16 cellular contexts compared by ENCODE assay signal in the genomic region with DNA sequence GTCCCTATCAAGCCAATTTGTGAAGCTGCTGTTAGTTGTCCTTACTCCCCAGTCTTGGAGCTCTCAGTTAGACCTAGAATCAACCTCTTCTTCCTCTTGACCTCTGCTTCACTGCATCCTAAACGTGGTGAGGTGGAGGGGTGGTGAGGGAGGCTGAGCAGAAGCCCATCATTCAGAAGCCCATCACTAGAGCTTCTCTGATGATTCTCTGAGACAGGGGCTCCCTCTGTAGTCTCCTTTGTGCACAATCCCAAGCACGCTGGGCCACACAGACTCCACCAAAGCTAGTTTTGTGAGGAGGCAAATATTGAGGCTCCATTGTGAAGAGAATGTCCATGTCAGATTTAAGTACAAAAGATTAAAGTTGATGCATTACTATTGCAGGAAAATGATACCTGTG.
A peak's percentile ranks its signal among the peaks of the same experiment; 100 is the strongest.
DNase-seq lines count a peak whose midpoint lies in the region; ATAC-seq and TF ChIP-seq lines count a peak whose summit lies in the region.
"Had no signal": no experiment of that assay in that cellular context is flagged by ENCODE, and none has a peak within 500 bp of the region (broad histone marks: within the 10 kb centered on the region; RNA-seq: fewer than 3 reads in every experiment).

No MANE protein-coding gene starts in this region.

- peak; percentile 36 for DNase-seq in ELR (ENCODE audit: low read depth)
- no peak for DNase-seq in HFFc6
- DNase-seq in iris pigment epithelial cell (ENCODE audit: low read depth), result peak; percentile 28
- DNase-seq in putamen (ENCODE audit: low spot score), result no peak
- DNase-seq in stimulated activated naive B cell treated with anti-CD40 and anti-IgM and Interleukin-4, amounts not matched to agents 10 μg/mL and 1 μg/mL and 100 μg/mL, for 72 hours, result no peak
- DNase-seq: activated CD4-positive, alpha-beta memory T cell treated with anti-CD3 and anti-CD28 coated beads for 36 hours; activated effector memory CD4-positive, alpha-beta T cell treated with Interleukin-2 at 50 U/mL for 16 hours; foreskin melanocyte; NCI-H1092; NCI-H345; ovary; small intestine; stimulated activated naive CD8-positive, alpha-beta T cell treated with anti-CD3 and anti-CD28 coated beads, Interleukin-15, amount 100 ng/mL, for 72 hours had no signal

- H3K36me3 Mint-ChIP-seq in HFFc6 (ENCODE audit: low read depth), result no peaks in the 10 kb centered on the region
- H3K36me3 Mint-ChIP-seq in activated T-helper 17 cell treated with anti-CD3 and anti-CD28 coated beads, Interleukin-2, amount 50 U/mL, for 72 hours (ENCODE audit: low read depth), result no peaks in the 10 kb centered on the region
- no peaks in the 10 kb centered on the region for H3K36me3 Mint-ChIP-seq in stimulated activated naive B cell treated with anti-CD40 and anti-IgM and Interleukin-4, amounts not matched to agents 10 μg/mL and 1 μg/mL and 100 μg/mL, for 72 hours
- H3K36me3 Mint-ChIP-seq: activated CD4-positive, alpha-beta memory T cell treated with anti-CD3 and anti-CD28 coated beads for 36 hours had no signal

- no peaks in the 10 kb centered on the region; the same call in 1 of the 2 replicates for H3K27me3 Mint-ChIP-seq in HFFc6 (ENCODE audit: insufficient read depth)
- no peaks in the 10 kb centered on the region for H3K27me3 Mint-ChIP-seq in activated T-helper 17 cell treated with anti-CD3 and anti-CD28 coated beads, Interleukin-2, amount 50 U/mL, for 72 hours
- no peaks in the 10 kb centered on the region for H3K27me3 Mint-ChIP-seq in stimulated activated naive B cell treated with anti-CD40 and anti-IgM and Interleukin-4, amounts not matched to agents 10 μg/mL and 1 μg/mL and 100 μg/mL, for 72 hours
- H3K27me3 Mint-ChIP-seq: activated CD4-positive, alpha-beta memory T cell treated with anti-CD3 and anti-CD28 coated beads for 36 hours; stimulated activated naive CD8-positive, alpha-beta T cell treated with anti-CD3 and anti-CD28 coated beads, Interleukin-15, amount 100 ng/mL, for 72 hours had no signal

- ATAC-seq in activated T-helper 17 cell treated with anti-CD3 and anti-CD28 coated beads, Interleukin-2, amount 50 U/mL, for 72 hours (replicated peaks), result no peak
- no peak for ATAC-seq in HG03039 (IDR thresholded peaks at IDR 0.05; ENCODE audit: unreplicated experiment)
- no peak for ATAC-seq in stimulated activated naive B cell treated with anti-CD40 and anti-IgM and Interleukin-4, amounts not matched to agents 10 μg/mL and 1 μg/mL and 100 μg/mL, for 72 hours (replicated peaks)
- ATAC-seq: stimulated activated naive CD8-positive, alpha-beta T cell treated with anti-CD3 and anti-CD28 coated beads, Interleukin-15, amount 100 ng/mL, for 72 hours had no signal

- H3K27ac Mint-ChIP-seq in HFFc6, result peak overlapping the region; percentile 64; the same call in 1 of the 2 replicates
- peak overlapping the region; percentile 16 for H3K27ac Mint-ChIP-seq in activated T-helper 17 cell treated with anti-CD3 and anti-CD28 coated beads, Interleukin-2, amount 50 U/mL, for 72 hours
- H3K27ac Mint-ChIP-seq in stimulated activated naive B cell treated with anti-CD40 and anti-IgM and Interleukin-4, amounts not matched to agents 10 μg/mL and 1 μg/mL and 100 μg/mL, for 72 hours, result no peak overlapping the region
- H3K27ac Mint-ChIP-seq: activated CD4-positive, alpha-beta memory T cell treated with anti-CD3 and anti-CD28 coated beads for 36 hours; T-helper 2 cell treated with Interferon-gamma antibody and Interleukin-4, amounts not matched to agents 5 μg/mL and 100 μg/mL, for 36 hours had no signal

- H3K9me3 Mint-ChIP-seq in HFFc6, result no peaks in the 10 kb centered on the region
- H3K9me3 Mint-ChIP-seq in activated T-helper 17 cell treated with anti-CD3 and anti-CD28 coated beads, Interleukin-2, amount 50 U/mL, for 72 hours, result no peaks in the 10 kb centered on the region
- H3K9me3 Mint-ChIP-seq in stimulated activated naive B cell treated with anti-CD40 and anti-IgM and Interleukin-4, amounts not matched to agents 10 μg/mL and 1 μg/mL and 100 μg/mL, for 72 hours, result no peaks in the 10 kb centered on the region
- H3K9me3 Mint-ChIP-seq: activated CD4-positive, alpha-beta memory T cell treated with anti-CD3 and anti-CD28 coated beads for 36 hours; stimulated activated naive CD8-positive, alpha-beta T cell treated with anti-CD3 and anti-CD28 coated beads, Interleukin-15, amount 100 ng/mL, for 72 hours; T-helper 2 cell treated with Interferon-gamma antibody and Interleukin-4, amounts not matched to agents 5 μg/mL and 100 μg/mL, for 36 hours had no signal

- TF ChIP-seq CTCF in HFFc6 (IDR thresholded peaks at IDR 0.05), result peak; percentile 44

- H3K4me3 Mint-ChIP-seq in HFFc6, result no peak overlapping the region
- no peak overlapping the region for H3K4me3 Mint-ChIP-seq in activated T-helper 17 cell treated with anti-CD3 and anti-CD28 coated beads, Interleukin-2, amount 50 U/mL, for 72 hours
- H3K4me3 Mint-ChIP-seq in stimulated activated naive B cell treated with anti-CD40 and anti-IgM and Interleukin-4, amounts not matched to agents 10 μg/mL and 1 μg/mL and 100 μg/mL, for 72 hours, result no peak overlapping the region
- H3K4me3 Mint-ChIP-seq: activated CD4-positive, alpha-beta memory T cell treated with anti-CD3 and anti-CD28 coated beads for 36 hours; stimulated activated naive CD8-positive, alpha-beta T cell treated with anti-CD3 and anti-CD28 coated beads, Interleukin-15, amount 100 ng/mL, for 72 hours; T-helper 2 cell treated with Interferon-gamma antibody and Interleukin-4, amounts not matched to agents 5 μg/mL and 100 μg/mL, for 36 hours had no signal

- H3K4me1 Mint-ChIP-seq in HFFc6 (ENCODE audit: low read depth), result peaks cover 60% of the 10 kb centered on the region
- peaks cover 12% of the 10 kb centered on the region for H3K4me1 Mint-ChIP-seq in activated T-helper 17 cell treated with anti-CD3 and anti-CD28 coated beads, Interleukin-2, amount 50 U/mL, for 72 hours
- H3K4me1 Mint-ChIP-seq in stimulated activated naive B cell treated with anti-CD40 and anti-IgM and Interleukin-4, amounts not matched to agents 10 μg/mL and 1 μg/mL and 100 μg/mL, for 72 hours, result peaks cover 11 to 21% of the 10 kb centered on the region in 2 donors

Comparison
In these comparisons a context has a peak if more than half of its experiments do, and no peak if none do; other contexts are left out.
1. DNase-seq: peak in ELR (single experiment) and iris pigment epithelial cell (single experiment); none in HFFc6 (single experiment), putamen (single experiment) and stimulated activated naive B cell treated with anti-CD40 and anti-IgM and Interleukin-4, amounts not matched to agents 10 μg/mL and 1 μg/mL and 100 μg/mL, for 72 hours (single experiment).